In genomic region chr1:61743432-61743705, GRCh38 we compare ENCODE assay signal across 11 cellular contexts. TPM values are rescaled to one million over a fixed set of nuclear protein-coding genes. Genes with fewer than 3 reads are reported as not detected.
DNase-seq lines count a peak whose midpoint lies in the region; ATAC-seq and TF ChIP-seq lines count a peak whose summit lies in the region.
"Had no signal": no experiment of that assay in that cellular context is flagged by ENCODE, and none has a peak within 500 bp of the region (broad histone marks: within the 10 kb centered on the region; RNA-seq: fewer than 3 reads in every experiment).

No MANE protein-coding gene starts in this region.

- no peaks in the 10 kb centered on the region for H3K36me3 ChIP-seq in BLaER1 treated with 17β-estradiol and CSF1 and Interleukin-3, amounts not matched to agents 10 nM and 100 nM
- H3K36me3 ChIP-seq in RWPE2 (ENCODE audit: low read depth) (no peaks in the 10 kb centered on the region; the same call in 1 of the 2 replicates), esophagus muscularis mucosa (no peaks in the 10 kb centered on the region), Karpas-422 (ENCODE audit: insufficient read depth, low read length) (no peaks in the 10 kb centered on the region)
- H3K36me3 ChIP-seq: neutrophil had no signal

- TF ChIP-seq EP300 in esophagus muscularis mucosa (IDR thresholded peaks at IDR 0.05), result no peak

- TF ChIP-seq CTCF in RWPE2 (IDR thresholded peaks at IDR 0.05; ENCODE audit: poor library complexity, severe bottlenecking) (no peak), esophagus muscularis mucosa (IDR thresholded peaks at IDR 0.05) (no peak), osteocyte (IDR thresholded peaks at IDR 0.05) (no peak)

- H3K9me2 ChIP-seq in Karpas-422 (replicated peaks; ENCODE audit: insufficient read depth, low read length), result no peaks in the 10 kb centered on the region

- no peak overlapping the region for H2AFZ ChIP-seq in Karpas-422 (ENCODE audit: low read length)

- H3K4me2 ChIP-seq in BLaER1 treated with 17β-estradiol and CSF1 and Interleukin-3, amounts not matched to agents 10 nM and 100 nM, result peak overlapping the region; percentile 71 to 92 (median 85); a peak in 17 of 22 replicates
- no peak overlapping the region for H3K4me2 ChIP-seq in Karpas-422 (ENCODE audit: low read depth, low read length, poor library complexity, severe bottlenecking)

- H3K4me1 Mint-ChIP-seq in osteocyte (ENCODE audit: unreplicated experiment), result peaks cover 32% of the 10 kb centered on the region

- H3K27me3 ChIP-seq in BLaER1 treated with 17β-estradiol and CSF1 and Interleukin-3, amounts not matched to agents 10 nM and 100 nM, result peaks cover 18 to 35% (median 28%) of the 10 kb centered on the region in 11 experiments; a peak in 19 of 22 replicates
- H3K27me3 ChIP-seq in RWPE2 (ENCODE audit: insufficient read depth, poor library complexity, severe bottlenecking) (no peaks in the 10 kb centered on the region), esophagus muscularis mucosa (no peaks in the 10 kb centered on the region), Karpas-422 (ENCODE audit: low read length) (no peaks in the 10 kb centered on the region)

- H3K79me2 ChIP-seq in Karpas-422 (ENCODE audit: low read length), result no peaks in the 10 kb centered on the region

- peak overlapping the region in 3 of 11 experiments; percentile 75 to 79 (median 78); a peak in 5 of 22 replicates for H3K9ac ChIP-seq in BLaER1 treated with 17β-estradiol and CSF1 and Interleukin-3, amounts not matched to agents 10 nM and 100 nM
- no peak overlapping the region for H3K9ac ChIP-seq in Karpas-422 (ENCODE audit: low read length)

- peak overlapping the region in 4 of 10 experiments; percentile 66 to 74 (median 71); a peak in 6 of 20 replicates for H3K4me3 ChIP-seq in BLaER1 treated with 17β-estradiol and CSF1 and Interleukin-3, amounts not matched to agents 10 nM and 100 nM
- H3K4me3 ChIP-seq in RWPE2 (ENCODE audit: severe bottlenecking), result peak overlapping the region; percentile 90
- H3K4me3 ChIP-seq in esophagus muscularis mucosa, result peak overlapping the region; percentile 88 to 99 (median 93)
- no peak overlapping the region for H3K4me3 ChIP-seq in Karpas-422 (ENCODE audit: low read length)
- H3K4me3 ChIP-seq: K562 had no signal

- no peaks in the 10 kb centered on the region for H3K27me3 Mint-ChIP-seq in osteocyte (ENCODE audit: unreplicated experiment)

- 62% methylated on average over 5 of the region's 5 CpGs for WGBS in esophagus muscularis mucosa

- no peak for TF ChIP-seq POLR2A in esophagus muscularis mucosa (IDR thresholded peaks at IDR 0.05; ENCODE audit: low read depth)

- H3K36me3 Mint-ChIP-seq in osteocyte (ENCODE audit: unreplicated experiment), result no peaks in the 10 kb centered on the region

- DNase-seq in RWPE2 (ENCODE audit: low spot score), result no peak
- no peak for DNase-seq in esophagus muscularis mucosa (ENCODE audit: extremely low spot score)
- no peak for DNase-seq in osteocyte (ENCODE audit: extremely low spot score, unreplicated experiment)
- DNase-seq in NCI-H748 treated with DMSO at 0.1 percent for 48 hours (lab: John Stamatoyannopoulos, UW), result no peak
- no peak for DNase-seq in Karpas-422
- DNase-seq: activated CD4-positive, alpha-beta T cell treated with anti-CD3 and anti-CD28 coated beads for 48 hours had no signal

- intact Hi-C loops in esophagus muscularis mucosa (cut with DNase I), result loop anchor here (10.0 kb wide), 1 partner anchor 91 kb away; no protein-coding TSS in a partner anchor

- H3K9me3 ChIP-seq in BLaER1 treated with 17β-estradiol and CSF1 and Interleukin-3, amounts not matched to agents 10 nM and 100 nM (replicated peaks in 1 of 11), result no peaks in the 10 kb centered on the region
- H3K9me3 ChIP-seq in RWPE2 (ENCODE audit: severe bottlenecking), result no peaks in the 10 kb centered on the region
- no peaks in the 10 kb centered on the region for H3K9me3 ChIP-seq in esophagus muscularis mucosa
- no peaks in the 10 kb centered on the region for H3K9me3 ChIP-seq in Karpas-422 (ENCODE audit: low read length)
- H3K9me3 ChIP-seq: neutrophil had no signal

- peak overlapping the region; percentile 92 for H3K27ac Mint-ChIP-seq in osteocyte (ENCODE audit: unreplicated experiment)

- ATAC-seq in RWPE2 (ENCODE audit: low read depth), result no peak
- ATAC-seq in GM18861 (IDR thresholded peaks at IDR 0.05; ENCODE audit: unreplicated experiment), result no peak
- ATAC-seq in HG03342 (IDR thresholded peaks at IDR 0.05; ENCODE audit: unreplicated experiment), result no peak
- ATAC-seq: K562 had no signal

- peak overlapping the region; percentile 80 for H3K4me3 Mint-ChIP-seq in osteocyte (ENCODE audit: unreplicated experiment)

- H3K4me1 ChIP-seq in BLaER1 treated with 17β-estradiol and CSF1 and Interleukin-3, amounts not matched to agents 10 nM and 100 nM, result peaks cover 0 to 13% (median 4%) of the 10 kb centered on the region in 10 experiments; a peak in 8 of 20 replicates
- peaks cover 10% of the 10 kb centered on the region for H3K4me1 ChIP-seq in RWPE2 (ENCODE audit: insufficient read depth, poor library complexity, severe bottlenecking)
- peaks cover 4 to 39% (median 36%) of the 10 kb centered on the region in 4 donors for H3K4me1 ChIP-seq in esophagus muscularis mucosa
- H3K4me1 ChIP-seq in Karpas-422 (ENCODE audit: low read length), result peaks cover 5% of the 10 kb centered on the region

- no peak overlapping the region for H3K27ac ChIP-seq in BLaER1 treated with 17β-estradiol and CSF1 and Interleukin-3, amounts not matched to agents 10 nM and 100 nM
- H3K27ac ChIP-seq in RWPE2 (ENCODE audit: poor library complexity, severe bottlenecking) (peak overlapping the region; percentile 89), esophagus muscularis mucosa (replicated peaks in 1 of 4) (peak overlapping the region; percentile 95 to 98 (median 98)), Karpas-422 (ENCODE audit: low read length) (no peak overlapping the region)
- H3K27ac ChIP-seq: neutrophil had no signal

- no peaks in the 10 kb centered on the region for H4K20me1 ChIP-seq in BLaER1 treated with 17β-estradiol and CSF1 and Interleukin-3, amounts not matched to agents 10 nM and 100 nM
- H4K20me1 ChIP-seq in Karpas-422 (ENCODE audit: insufficient read depth, low read depth, low read length), result no peaks in the 10 kb centered on the region

- H3K9me3 Mint-ChIP-seq in osteocyte (ENCODE audit: unreplicated experiment), result no peaks in the 10 kb centered on the region

RNA-seq across cellular contexts. Expression of gene PATJ, which starts 1.1 kb away (rescaled TPM):
- total RNA-seq in esophagus muscularis mucosa (10 to 100 TPM; 25.7 to 37.4 (median 31.8) TPM), osteocyte (11.3 and 11.9 TPM in 2 replicates)
- not detected in 2 replicates for total RNA-seq in Karpas-422 (2014; rRNA removed; shearing (Covaris generic); ENCODE audit: low replicate concordance)

RNA-seq across cellular contexts. Expression of gene TM2D1, which starts 18.4 kb away (rescaled TPM):
- total RNA-seq in esophagus muscularis mucosa (10 to 100 TPM; 59.6 to 73.5 (median 66.3) TPM), osteocyte (53.2 and 56.9 TPM in 2 replicates)
- total RNA-seq in Karpas-422 (2014; rRNA removed; shearing (Covaris generic); ENCODE audit: low replicate concordance), result 48.2 and 67.3 TPM in 2 replicates

Comparison
In these comparisons a context has a peak if more than half of its experiments do, and no peak if none do; other contexts are left out.
1. H3K27ac ChIP-seq: peak in RWPE2 (single experiment) and esophagus muscularis mucosa (4 of 4); none in BLaER1 treated with 17β-estradiol and CSF1 and Interleukin-3, amounts not matched to agents 10 nM and 100 nM (0 of 11) and Karpas-422 (single experiment).
2. RNA of gene PATJ, which starts 1.1 kb away (total RNA-seq): 25.7 to 37.4 TPM in esophagus muscularis mucosa and 11.3 to 11.9 TPM in osteocyte; not detected in Karpas-422; every median in the first group is over 10 times any median in the second.